Comparison of ENCODE assay signal across 8 cellular contexts in genomic region chr9:137087409-137087925, GRCh38. TPM values are rescaled to one million over a fixed set of nuclear protein-coding genes. Genes with fewer than 3 reads are reported as not detected.
DNase-seq lines count a peak whose midpoint lies in the region; ATAC-seq and TF ChIP-seq lines count a peak whose summit lies in the region.

No MANE protein-coding gene starts in this region.

- H3K4me1 Mint-ChIP-seq in activated T-cell treated with anti-CD3 and anti-CD28 coated beads, Interleukin-2, amount 50 U/mL, for 4 hours (ENCODE audit: low read depth), result peaks cover 37% of the 10 kb centered on the region
- H3K4me1 Mint-ChIP-seq in T-helper 2 cell treated with Interferon-gamma antibody and Interleukin-4, amounts not matched to agents 5 μg/mL and 100 μg/mL, for 36 hours (ENCODE audit: low read depth), result peaks cover 25% of the 10 kb centered on the region

- no peak for TF ChIP-seq CTCF in fibroblast of the aortic adventitia (IDR thresholded peaks at IDR 0.05; ENCODE audit: insufficient read depth, low read length)

- no peak for DNase-seq in activated T-cell treated with anti-CD3 and anti-CD28 coated beads, Interleukin-2, amount 50 U/mL, for 4 hours
- DNase-seq in activated T-cell treated with anti-CD3 and anti-CD28 coated beads, Interleukin-2, amount 50 U/mL, for 48 hours, result no peak
- DNase-seq in T-helper 2 cell treated with Interferon-gamma antibody and Interleukin-4, amounts not matched to agents 5 μg/mL and 100 μg/mL, for 36 hours (ENCODE audit: low spot score), result no peak
- DNase-seq in fibroblast of the aortic adventitia (ENCODE audit: low read depth), result no peak
- DNase-seq in skeletal muscle cell (ENCODE audit: low read depth), result no peak
- no peak for DNase-seq in ureter (ENCODE audit: low spot score)
- no peak for DNase-seq in HK-2 (ENCODE audit: unreplicated experiment)
- DNase-seq in SHP77 treated with DMSO at 0.1 percent for 48 hours (lab: John Stamatoyannopoulos, UW), result no peak

- no peaks in the 10 kb centered on the region for H3K9me3 Mint-ChIP-seq in activated T-cell treated with anti-CD3 and anti-CD28 coated beads, Interleukin-2, amount 50 U/mL, for 4 hours
- H3K9me3 Mint-ChIP-seq in T-helper 2 cell treated with Interferon-gamma antibody and Interleukin-4, amounts not matched to agents 5 μg/mL and 100 μg/mL, for 36 hours, result no peaks in the 10 kb centered on the region

- H3K4me3 ChIP-seq in fibroblast of the aortic adventitia (ENCODE audit: low read depth, low read length) (peak overlapping the region; percentile 76), skeletal muscle cell (ENCODE audit: low read depth, low read length) (peak overlapping the region; percentile 86)

- H3K27me3 Mint-ChIP-seq in activated T-cell treated with anti-CD3 and anti-CD28 coated beads, Interleukin-2, amount 50 U/mL, for 4 hours (ENCODE audit: low read depth), result no peaks in the 10 kb centered on the region
- no peaks in the 10 kb centered on the region for H3K27me3 Mint-ChIP-seq in T-helper 2 cell treated with Interferon-gamma antibody and Interleukin-4, amounts not matched to agents 5 μg/mL and 100 μg/mL, for 36 hours (ENCODE audit: low read depth)

- peaks cover 12% of the 10 kb centered on the region for H3K36me3 Mint-ChIP-seq in activated T-cell treated with anti-CD3 and anti-CD28 coated beads, Interleukin-2, amount 50 U/mL, for 4 hours (ENCODE audit: insufficient read depth)
- peaks cover 14% of the 10 kb centered on the region for H3K36me3 Mint-ChIP-seq in T-helper 2 cell treated with Interferon-gamma antibody and Interleukin-4, amounts not matched to agents 5 μg/mL and 100 μg/mL, for 36 hours (ENCODE audit: low read depth)

- H3K27ac Mint-ChIP-seq in T-helper 2 cell treated with Interferon-gamma antibody and Interleukin-4, amounts not matched to agents 5 μg/mL and 100 μg/mL, for 36 hours, result peak overlapping the region; percentile 94

- peak overlapping the region; percentile 87 for H3K4me3 Mint-ChIP-seq in activated T-cell treated with anti-CD3 and anti-CD28 coated beads, Interleukin-2, amount 50 U/mL, for 4 hours
- peak overlapping the region; percentile 91 for H3K4me3 Mint-ChIP-seq in T-helper 2 cell treated with Interferon-gamma antibody and Interleukin-4, amounts not matched to agents 5 μg/mL and 100 μg/mL, for 36 hours

- ATAC-seq in activated T-cell treated with anti-CD3 and anti-CD28 coated beads, Interleukin-2, amount 50 U/mL, for 4 hours, result peak in 1 of 2 donors; percentile 2

RNA-seq across cellular contexts. Expression of gene MAN1B1, which starts 0.7 kb away (rescaled TPM):
- total RNA-seq in activated T-cell treated with anti-CD3 and anti-CD28 coated beads, Interleukin-2, amount 50 U/mL, for 4 hours, result 10 to 100 TPM; 30.7 to 34.0 (median 33.5) TPM
- 50.8 and 103 TPM in 2 replicates for total RNA-seq in fibroblast of the aortic adventitia (ENCODE audit: low replicate concordance)
- 57.8 TPM for total RNA-seq in ureter

RNA-seq across cellular contexts. Expression of gene UAP1L1, which starts 10.2 kb away (rescaled TPM):
- total RNA-seq in activated T-cell treated with anti-CD3 and anti-CD28 coated beads, Interleukin-2, amount 50 U/mL, for 4 hours, result 1 to 10 TPM; 5.6 to 8.4 (median 7.8) TPM
- total RNA-seq in fibroblast of the aortic adventitia (ENCODE audit: low replicate concordance) (12.7 and 17.7 TPM in 2 replicates), ureter (12.7 TPM)

RNA-seq across cellular contexts. Expression of gene SAPCD2, which starts 17.1 kb away (rescaled TPM):
- 1 to 10 TPM; 3.6 to 5.5 (median 4.6) TPM for total RNA-seq in activated T-cell treated with anti-CD3 and anti-CD28 coated beads, Interleukin-2, amount 50 U/mL, for 4 hours
- total RNA-seq in fibroblast of the aortic adventitia (ENCODE audit: low replicate concordance) (0.41 and 1.5 TPM in 2 replicates), ureter (1.6 TPM)

RNA-seq across cellular contexts. Expression of gene DPP7, which starts 27.1 kb away (rescaled TPM):
- 100 to 1,000 TPM; 352 to 394 (median 392) TPM for total RNA-seq in activated T-cell treated with anti-CD3 and anti-CD28 coated beads, Interleukin-2, amount 50 U/mL, for 4 hours
- total RNA-seq in fibroblast of the aortic adventitia (ENCODE audit: low replicate concordance), result 69.5 and 72.3 TPM in 2 replicates
- 157 TPM for total RNA-seq in ureter

RNA-seq across cellular contexts. Expression of gene ENTPD2, which starts 33.6 kb away (rescaled TPM):
- total RNA-seq in activated T-cell treated with anti-CD3 and anti-CD28 coated beads, Interleukin-2, amount 50 U/mL, for 4 hours, result under 1 TPM in 1 of 3 donors, not detected in 2; 0.34 TPM
- total RNA-seq in fibroblast of the aortic adventitia (ENCODE audit: low replicate concordance) (0.09 TPM in 1 of 2 replicates, not detected in the other), ureter (1.3 TPM)
